8 cellular contexts compared by ENCODE assay signal in the genomic region with DNA sequence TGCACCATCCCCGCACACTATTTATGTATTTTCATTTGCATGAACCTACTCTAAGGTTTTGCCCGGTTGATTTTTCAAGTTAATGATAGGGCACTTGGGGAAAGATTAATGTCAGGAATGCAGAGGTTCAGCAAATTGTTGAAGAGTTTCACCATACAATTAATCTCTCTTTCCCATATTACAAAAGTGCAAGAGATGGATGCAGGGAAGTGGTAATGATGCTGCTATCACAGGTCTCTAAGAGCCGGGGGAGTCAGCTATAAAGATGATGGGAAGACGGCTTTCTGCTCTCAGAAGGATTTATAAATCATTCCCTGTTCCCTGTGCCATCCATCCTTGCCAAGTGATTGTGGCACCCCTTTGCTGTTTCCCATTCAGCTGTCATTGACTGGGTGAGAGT.
"Had no signal": no experiment of that assay in that cellular context is flagged by ENCODE, and none has a peak within 500 bp of the region (broad histone marks: within the 10 kb centered on the region; RNA-seq: fewer than 3 reads in every experiment).

No MANE protein-coding gene starts in this region.

- H3K9me3 Mint-ChIP-seq: HFFc6 had no signal

- H3K4me2 ChIP-seq: GM23338 had no signal

- H3K27ac Mint-ChIP-seq: GM23338, H9, HFFc6 had no signal

- H3K4me3 Mint-ChIP-seq: GM23338, H9, HFFc6 had no signal

- H3K27ac ChIP-seq: GM23248 had no signal

- DNase-seq: GM23248, GOT3, H7, H9, HCEC 1CT, HFFc6 had no signal

- H3K4me3 ChIP-seq: GM23248, GM23338, HAP-1 had no signal

- H3K9me3 ChIP-seq: HAP-1 had no signal

- H2AFZ ChIP-seq: GM23248, GM23338 had no signal

- H3K36me3 ChIP-seq: HAP-1 had no signal

- H3K9ac ChIP-seq: GM23248 had no signal

- H3K4me1 Mint-ChIP-seq: GM23338, H9 had no signal
